7 cellular contexts compared by ENCODE assay signal in genomic region chr4:8624601-8625272, GRCh38. TPM values are rescaled to one million over a fixed set of nuclear protein-coding genes. Genes with fewer than 3 reads are reported as not detected.
"Had no signal": no experiment of that assay in that cellular context is flagged by ENCODE, and none has a peak within 500 bp of the region (broad histone marks: within the 10 kb centered on the region; RNA-seq: fewer than 3 reads in every experiment).

No MANE protein-coding gene starts in this region.

RNA-seq across cellular contexts. Expression of gene CPZ, which starts 32.2 kb away (rescaled TPM):
- total RNA-seq: activated CD8-positive, alpha-beta memory T cell treated with anti-CD3 and anti-CD28 coated beads for 36 hours; activated naive CD8-positive, alpha-beta T cell treated with anti-CD3 and anti-CD28 coated beads, Interleukin-2, amount 10 ng/mL, durations not matched to agents 7 days and 5 days; activated T-helper 2 cell treated with anti-CD3 and anti-CD28 coated beads, Interferon-gamma antibody, Interleukin-2, Interleukin-4, amounts not matched to agents 10 μg/mL and 5 μg/mL and 100 μg/mL, durations not matched to agents 14 hours and 24 hours and 36 hours; OCI-LY7 had no signal

RNA-seq across cellular contexts. Expression of gene GPR78, which starts 44.5 kb away (rescaled TPM):
- total RNA-seq: activated CD8-positive, alpha-beta memory T cell treated with anti-CD3 and anti-CD28 coated beads for 36 hours; activated naive CD8-positive, alpha-beta T cell treated with anti-CD3 and anti-CD28 coated beads, Interleukin-2, amount 10 ng/mL, durations not matched to agents 7 days and 5 days; activated T-helper 2 cell treated with anti-CD3 and anti-CD28 coated beads, Interferon-gamma antibody, Interleukin-2, Interleukin-4, amounts not matched to agents 10 μg/mL and 5 μg/mL and 100 μg/mL, durations not matched to agents 14 hours and 24 hours and 36 hours; cardiac septum; OCI-LY7; Peyer's patch; T-cell had no signal
